ENCODE assay signal across 8 cellular contexts in genomic region chr2:3651686-3652516, GRCh38. TPM values are rescaled to one million over a fixed set of nuclear protein-coding genes. Genes with fewer than 3 reads are reported as not detected.
DNase-seq lines count a peak whose midpoint lies in the region; ATAC-seq and TF ChIP-seq lines count a peak whose summit lies in the region.

No MANE protein-coding gene starts in this region.

- H2AFZ ChIP-seq in OCI-LY3 (ENCODE audit: low read depth, low read length): peak overlapping the region; percentile 90

- H3K4me1 Mint-ChIP-seq in CD4-positive, CD25-positive, alpha-beta regulatory T cell: peaks cover 5 to 14% (median 10%) of the 10 kb centered on the region in 4 donors
- peaks cover 13% of the 10 kb centered on the region for H3K4me1 Mint-ChIP-seq in activated naive CD4-positive, alpha-beta T cell treated with anti-CD3 and anti-CD28 coated beads for 36 hours (ENCODE audit: low read depth)

- no peak for TF ChIP-seq POLR2A in heart left ventricle (IDR thresholded peaks at IDR 0.05)

- H3K27ac Mint-ChIP-seq in CD4-positive, CD25-positive, alpha-beta regulatory T cell: peak overlapping the region in 2 of 3 donors; percentile 91 to 97
- H3K27ac Mint-ChIP-seq in activated naive CD4-positive, alpha-beta T cell treated with anti-CD3 and anti-CD28 coated beads for 36 hours: peak overlapping the region; percentile 57

- ATAC-seq in CD4-positive, CD25-positive, alpha-beta regulatory T cell (ENCODE audit: low read depth in 2 of 2): peak; percentile 66 to 74
- peak; percentile 82 for ATAC-seq in GM19438 (IDR thresholded peaks at IDR 0.05; ENCODE audit: low read depth, unreplicated experiment)
- peak; percentile 83 for ATAC-seq in HG03571 (IDR thresholded peaks at IDR 0.05; ENCODE audit: unreplicated experiment)
- ATAC-seq in heart left ventricle: peak in 3 of 4 donors; percentile 2 to 64 (median 53)
- ATAC-seq in upper lobe of right lung: peak; percentile 35

- CTCF ChIA-PET in activated naive CD4-positive, alpha-beta T cell treated with anti-CD3 and anti-CD28 coated beads for 36 hours (lab: Charles Lee): interaction anchor here (0.6 to 4.2 kb wide), 17 partner anchors 9 to 1230 kb away, joined by 3 to 41 read pairs (median 4); partner anchors contain the start of genes ADI1, EIPR1 and RNASEH1

- no peaks in the 10 kb centered on the region for H3K9me3 ChIP-seq in CD4-positive, CD25-positive, alpha-beta regulatory T cell (ENCODE audit: control insufficient read depth in 2 of 2, low read length in 2 of 2)
- H3K9me3 ChIP-seq in OCI-LY3 (ENCODE audit: insufficient read depth, low read length): no peaks in the 10 kb centered on the region; the same call in 1 of the 2 replicates
- no peaks in the 10 kb centered on the region for H3K9me3 ChIP-seq in heart left ventricle
- no peaks in the 10 kb centered on the region for H3K9me3 ChIP-seq in upper lobe of right lung

- H3K36me3 ChIP-seq in CD4-positive, CD25-positive, alpha-beta regulatory T cell (ENCODE audit: control insufficient read depth, insufficient read depth, low read length): no peaks in the 10 kb centered on the region
- H3K36me3 ChIP-seq in OCI-LY3 (replicated peaks; ENCODE audit: low read depth, low read length) (no peaks in the 10 kb centered on the region), heart left ventricle (no peaks in the 10 kb centered on the region), upper lobe of right lung (no peaks in the 10 kb centered on the region)

- no peaks in the 10 kb centered on the region for H3K9me3 Mint-ChIP-seq in CD4-positive, CD25-positive, alpha-beta regulatory T cell
- no peaks in the 10 kb centered on the region for H3K9me3 Mint-ChIP-seq in activated naive CD4-positive, alpha-beta T cell treated with anti-CD3 and anti-CD28 coated beads for 36 hours

- no peaks in the 10 kb centered on the region for H3K36me3 Mint-ChIP-seq in CD4-positive, CD25-positive, alpha-beta regulatory T cell
- H3K36me3 Mint-ChIP-seq in activated naive CD4-positive, alpha-beta T cell treated with anti-CD3 and anti-CD28 coated beads for 36 hours (ENCODE audit: low read depth): no peaks in the 10 kb centered on the region

- H3K4me2 ChIP-seq in OCI-LY3 (ENCODE audit: low read length): peak overlapping the region; percentile 100

- peak overlapping the region; percentile 53 for H3K27ac ChIP-seq in CD4-positive, CD25-positive, alpha-beta regulatory T cell (ENCODE audit: insufficient read depth, low read length, poor library complexity, severe bottlenecking)
- H3K27ac ChIP-seq in OCI-LY3 (ENCODE audit: low read length) (peak overlapping the region; percentile 83), heart left ventricle (peak overlapping the region; percentile 36 to 77 (median 69)), upper lobe of right lung (peak overlapping the region; percentile 71)

- no peak for TF ChIP-seq CTCF in OCI-LY3 (IDR thresholded peaks at IDR 0.05; ENCODE audit: low read depth, low read length)
- no peak for TF ChIP-seq CTCF in heart left ventricle (IDR thresholded peaks at IDR 0.05)
- no peak for TF ChIP-seq CTCF in upper lobe of right lung (IDR thresholded peaks at IDR 0.05)

- no peaks in the 10 kb centered on the region for H4K20me1 ChIP-seq in OCI-LY3 (ENCODE audit: insufficient read depth, low read length)

- peak overlapping the region; percentile 75 for H3K4me3 ChIP-seq in CD4-positive, CD25-positive, alpha-beta regulatory T cell (ENCODE audit: low read depth, low read length)
- peak overlapping the region; percentile 79 for H3K4me3 ChIP-seq in OCI-LY3 (ENCODE audit: low read length)
- H3K4me3 ChIP-seq in heart left ventricle: peak overlapping the region in 10 of 12 donors; percentile 26 to 54 (median 40)
- H3K4me3 ChIP-seq in upper lobe of right lung: peak overlapping the region; percentile 39

- H3K4me3 Mint-ChIP-seq in CD4-positive, CD25-positive, alpha-beta regulatory T cell: peak overlapping the region; percentile 87 to 92 (median 91)
- peak overlapping the region; percentile 70 for H3K4me3 Mint-ChIP-seq in activated naive CD4-positive, alpha-beta T cell treated with anti-CD3 and anti-CD28 coated beads for 36 hours

- H3K9ac ChIP-seq in OCI-LY3 (ENCODE audit: low read length): peak overlapping the region; percentile 76

- no peaks in the 10 kb centered on the region for H3K79me2 ChIP-seq in OCI-LY3 (ENCODE audit: low read length)

- no peaks in the 10 kb centered on the region for H3K27me3 Mint-ChIP-seq in CD4-positive, CD25-positive, alpha-beta regulatory T cell
- no peaks in the 10 kb centered on the region for H3K27me3 Mint-ChIP-seq in activated naive CD4-positive, alpha-beta T cell treated with anti-CD3 and anti-CD28 coated beads for 36 hours (ENCODE audit: low read depth)

- H3K4me1 ChIP-seq in CD4-positive, CD25-positive, alpha-beta regulatory T cell (ENCODE audit: control insufficient read depth, insufficient read depth, low read length, poor library complexity, severe bottlenecking): peaks cover 16% of the 10 kb centered on the region
- H3K4me1 ChIP-seq in OCI-LY3 (ENCODE audit: low read length): peaks cover 40% of the 10 kb centered on the region
- H3K4me1 ChIP-seq in heart left ventricle: peaks cover 0 to 19% (median 10%) of the 10 kb centered on the region in 12 donors
- peaks cover 5% of the 10 kb centered on the region for H3K4me1 ChIP-seq in upper lobe of right lung

- intact Hi-C loops in activated naive CD4-positive, alpha-beta T cell treated with anti-CD3 and anti-CD28 coated beads for 36 hours (cut with micrococcal nuclease): loop anchor here (1.0 to 10.0 kb wide), 10 partner anchors 55 to 1530 kb away; partner anchors contain the start of genes ADI1, EIPR1, RNASEH1 and RPS7
- intact Hi-C loops in heart left ventricle (cut with DNase I): loop anchor here (1.0 to 10.0 kb wide), 10 partner anchors 57 to 230 kb away; partner anchors contain the start of genes RPS7 (in 3 of the 10) and COLEC11 (in 2 of the 10)
- intact Hi-C loops in posterior vena cava (cut with DNase I): no loop called here
- intact Hi-C loops in upper lobe of right lung (cut with DNase I): no loop called here

- 25 to 47% (median 35%) methylated on average over 38 to 42 of the region's 42 CpGs for WGBS in heart left ventricle, 4 donors

- DNase-seq in CD4-positive, CD25-positive, alpha-beta regulatory T cell: peak; percentile 26 to 83 (median 65)
- peak; percentile 76 for DNase-seq in activated naive CD4-positive, alpha-beta T cell treated with anti-CD3 and anti-CD28 coated beads for 36 hours
- DNase-seq in heart left ventricle (peak; percentile 37 to 72 (median 41)), posterior vena cava (ENCODE audit: low spot score) (peak; percentile 84), upper lobe of right lung (no peak)

- no peaks in the 10 kb centered on the region for H3K27me3 ChIP-seq in CD4-positive, CD25-positive, alpha-beta regulatory T cell (ENCODE audit: control insufficient read depth, insufficient read depth, low read length)
- H3K27me3 ChIP-seq in OCI-LY3 (ENCODE audit: low read depth, low read length) (no peaks in the 10 kb centered on the region), heart left ventricle (no peaks in the 10 kb centered on the region), upper lobe of right lung (no peaks in the 10 kb centered on the region)

RNA-seq across cellular contexts. Expression of gene ALLC, which starts 6.1 kb away (rescaled TPM):
- not detected for total RNA-seq in CD4-positive, CD25-positive, alpha-beta regulatory T cell
- not detected for polyA plus RNA-seq in CD4-positive, CD25-positive, alpha-beta regulatory T cell
- not detected for total RNA-seq in activated naive CD4-positive, alpha-beta T cell treated with anti-CD3 and anti-CD28 coated beads for 36 hours
- total RNA-seq in heart left ventricle (not detected), posterior vena cava (not detected), upper lobe of right lung (not detected)
- not detected for polyA plus RNA-seq in heart left ventricle

RNA-seq across cellular contexts. Expression of gene DCDC2C, which starts 51.5 kb away (rescaled TPM):
- total RNA-seq in CD4-positive, CD25-positive, alpha-beta regulatory T cell: not detected
- polyA plus RNA-seq in CD4-positive, CD25-positive, alpha-beta regulatory T cell: not detected
- not detected for total RNA-seq in activated naive CD4-positive, alpha-beta T cell treated with anti-CD3 and anti-CD28 coated beads for 36 hours
- not detected for total RNA-seq in heart left ventricle
- polyA plus RNA-seq in heart left ventricle: not detected
- not detected for total RNA-seq in posterior vena cava
- not detected for total RNA-seq in upper lobe of right lung

RNA-seq across cellular contexts. Expression of gene COLEC11, which starts 57.0 kb away (rescaled TPM):
- total RNA-seq in CD4-positive, CD25-positive, alpha-beta regulatory T cell: not detected
- polyA plus RNA-seq in CD4-positive, CD25-positive, alpha-beta regulatory T cell: not detected
- total RNA-seq in activated naive CD4-positive, alpha-beta T cell treated with anti-CD3 and anti-CD28 coated beads for 36 hours: under 1 TPM in 1 of 2 experiments, not detected in 1; 0.15 TPM
- total RNA-seq in heart left ventricle: 1 to 10 TPM; 2.3 to 9.9 (median 2.9) TPM
- polyA plus RNA-seq in heart left ventricle: 10 to 100 TPM in 1 of 2 donors, 1 to 10 TPM in 1; 8.8 to 12.5 TPM
- total RNA-seq in posterior vena cava: 1 to 10 TPM in 1 of 2 donors, under 1 TPM in 1; 0.71 to 3.8 TPM
- 1.5 TPM for total RNA-seq in upper lobe of right lung

Comparison
In these comparisons a context has a peak if more than half of its experiments do, and no peak if none do; other contexts are left out.
1. intact Hi-C loops: an anchor here in activated naive CD4-positive, alpha-beta T cell treated with anti-CD3 and anti-CD28 coated beads for 36 hours (1.0 to 10.0 kb wide) and heart left ventricle (1.0 to 10.0 kb wide); none called in posterior vena cava and upper lobe of right lung.